ENCODE assay signal across 9 cellular contexts in the genomic region with DNA sequence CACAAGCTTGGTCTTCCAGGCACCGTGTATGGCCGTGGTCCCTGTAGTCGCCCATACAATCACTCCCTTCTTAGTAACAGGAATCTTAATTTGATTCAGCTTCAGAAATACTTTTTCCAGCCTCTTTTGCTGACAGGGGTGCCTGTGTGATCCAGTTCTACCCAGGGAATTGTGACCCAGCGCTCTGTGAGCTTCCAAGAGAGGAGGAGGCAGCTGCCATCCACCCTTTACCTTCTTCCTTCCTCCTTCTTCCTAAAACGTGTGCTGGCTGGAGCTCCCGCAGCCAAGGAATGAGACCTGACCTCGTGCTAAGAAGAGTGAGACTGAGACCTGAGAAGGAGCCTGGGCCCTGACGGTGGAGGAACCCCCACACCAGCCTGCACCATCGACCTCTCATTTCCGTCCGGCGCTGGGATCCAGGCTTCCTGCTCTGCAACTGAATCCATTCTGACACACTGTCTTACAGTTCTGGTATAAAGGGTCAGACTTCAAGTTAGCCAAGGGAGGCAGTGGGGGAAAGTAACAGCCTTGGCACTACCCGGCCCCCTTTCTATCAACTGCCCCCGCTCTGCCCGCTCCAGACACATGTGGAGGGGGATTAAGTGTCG. TPM values are rescaled to one million over a fixed set of nuclear protein-coding genes. Genes with fewer than 3 reads are reported as not detected.
DNase-seq lines count a peak whose midpoint lies in the region; ATAC-seq lines count a peak whose summit lies in the region.
"Had no signal": no experiment of that assay in that cellular context is flagged by ENCODE, and none has a peak within 500 bp of the region (broad histone marks: within the 10 kb centered on the region; RNA-seq: fewer than 3 reads in every experiment).

No MANE protein-coding gene starts in this region.

- CTCF ChIA-PET in activated naive CD4-positive, alpha-beta T cell treated with anti-CD3 and anti-CD28 coated beads, Interleukin-2, amount 10 ng/mL, durations not matched to agents 7 days and 5 days (lab: Charles Lee), result interaction anchor here (1.5 to 1.7 kb wide), 2 partner anchors 44 to 77 kb away, joined by 3 to 7 read pairs; no protein-coding TSS in a partner anchor

- peaks cover 22% of the 10 kb centered on the region for H3K4me1 Mint-ChIP-seq in activated naive CD4-positive, alpha-beta T cell treated with anti-CD3 and anti-CD28 coated beads, Interleukin-2, amount 10 ng/mL, durations not matched to agents 7 days and 5 days
- H3K4me1 Mint-ChIP-seq in effector memory CD8-positive, alpha-beta T cell (ENCODE audit: low read depth in 2 of 2), result peaks cover 26 to 42% of the 10 kb centered on the region in 2 donors
- peaks cover 26 to 74% (median 55%) of the 10 kb centered on the region in 4 donors for H3K4me1 Mint-ChIP-seq in naive thymus-derived CD8-positive, alpha-beta T cell

- H3K27ac Mint-ChIP-seq in activated naive CD4-positive, alpha-beta T cell treated with anti-CD3 and anti-CD28 coated beads, Interleukin-2, amount 10 ng/mL, durations not matched to agents 7 days and 5 days, result peak overlapping the region; percentile 29
- peak overlapping the region; percentile 85 to 90 for H3K27ac Mint-ChIP-seq in effector memory CD8-positive, alpha-beta T cell
- peak overlapping the region; percentile 71 to 92 (median 87) for H3K27ac Mint-ChIP-seq in naive thymus-derived CD8-positive, alpha-beta T cell

- POLR2A ChIA-PET in naive thymus-derived CD8-positive, alpha-beta T cell (lab: Charles Lee), result interaction anchor here (1.4 to 3.2 kb wide), 4 partner anchors 16 to 74 kb away, joined by 7 to 24 read pairs (median 16); a partner anchor contains a TSS

- no peaks in the 10 kb centered on the region for H3K27me3 Mint-ChIP-seq in activated naive CD4-positive, alpha-beta T cell treated with anti-CD3 and anti-CD28 coated beads, Interleukin-2, amount 10 ng/mL, durations not matched to agents 7 days and 5 days
- H3K27me3 Mint-ChIP-seq in effector memory CD8-positive, alpha-beta T cell, result no peaks in the 10 kb centered on the region
- H3K27me3 Mint-ChIP-seq in naive thymus-derived CD8-positive, alpha-beta T cell, result no peaks in the 10 kb centered on the region

- no peak for ATAC-seq in effector memory CD8-positive, alpha-beta T cell (replicated peaks)
- ATAC-seq in naive thymus-derived CD8-positive, alpha-beta T cell, result no peak
- no peak for ATAC-seq in HG02759 (IDR thresholded peaks at IDR 0.05; ENCODE audit: unreplicated experiment)

- no peak for DNase-seq in activated naive CD4-positive, alpha-beta T cell treated with anti-CD3 and anti-CD28 coated beads, Interleukin-2, amount 10 ng/mL, durations not matched to agents 7 days and 5 days
- DNase-seq in activated naive CD4-positive, alpha-beta T cell treated with Interleukin-2 at 50 U/mL for 16 hours, result no peak
- DNase-seq in effector memory CD8-positive, alpha-beta T cell, result no peak
- DNase-seq in naive thymus-derived CD8-positive, alpha-beta T cell, result no peak
- DNase-seq in ureter (ENCODE audit: low spot score) (peak; percentile 40), globus pallidus (ENCODE audit: low spot score) (no peak), HT-29 (ENCODE audit: low spot score) (no peak)

- H3K36me3 Mint-ChIP-seq in activated naive CD4-positive, alpha-beta T cell treated with anti-CD3 and anti-CD28 coated beads, Interleukin-2, amount 10 ng/mL, durations not matched to agents 7 days and 5 days, result peaks cover 17% of the 10 kb centered on the region
- peaks cover 38% of the 10 kb centered on the region for H3K36me3 Mint-ChIP-seq in effector memory CD8-positive, alpha-beta T cell (ENCODE audit: insufficient read depth)
- peaks cover 0 to 28% (median 0%) of the 10 kb centered on the region in 3 donors for H3K36me3 Mint-ChIP-seq in naive thymus-derived CD8-positive, alpha-beta T cell

- no peaks in the 10 kb centered on the region for H3K9me3 Mint-ChIP-seq in activated naive CD4-positive, alpha-beta T cell treated with anti-CD3 and anti-CD28 coated beads, Interleukin-2, amount 10 ng/mL, durations not matched to agents 7 days and 5 days
- H3K9me3 Mint-ChIP-seq in effector memory CD8-positive, alpha-beta T cell, result no peaks in the 10 kb centered on the region
- H3K9me3 Mint-ChIP-seq in naive thymus-derived CD8-positive, alpha-beta T cell, result no peaks in the 10 kb centered on the region

- H3K4me3 Mint-ChIP-seq in activated naive CD4-positive, alpha-beta T cell treated with anti-CD3 and anti-CD28 coated beads, Interleukin-2, amount 10 ng/mL, durations not matched to agents 7 days and 5 days, result no peak overlapping the region
- H3K4me3 Mint-ChIP-seq in effector memory CD8-positive, alpha-beta T cell, result peak overlapping the region in 1 of 2 donors; percentile 38
- H3K4me3 Mint-ChIP-seq in naive thymus-derived CD8-positive, alpha-beta T cell, result peak overlapping the region in 2 of 10 donors; percentile 10 to 44

RNA-seq across cellular contexts. Expression of a gene that starts 16.1 kb away (rescaled TPM):
- 100 to 1,000 TPM; 195 to 205 TPM for total RNA-seq in naive thymus-derived CD8-positive, alpha-beta T cell
- 100 to 1,000 TPM; 108 to 149 (median 111) TPM for polyA plus RNA-seq in naive thymus-derived CD8-positive, alpha-beta T cell
- 151 TPM for total RNA-seq in ureter
- 96.1 and 102 TPM in 2 replicates for total RNA-seq in HT-29 (2014; rRNA removed; shearing (Covaris generic))

RNA-seq across cellular contexts. Expression of a gene that starts 46.6 kb away (rescaled TPM):
- not detected for total RNA-seq in naive thymus-derived CD8-positive, alpha-beta T cell
- polyA plus RNA-seq in naive thymus-derived CD8-positive, alpha-beta T cell, result not detected
- not detected for total RNA-seq in ureter
- not detected in 2 replicates for total RNA-seq in HT-29 (2014; rRNA removed; shearing (Covaris generic))
- total RNA-seq: mononuclear cell had no signal

Comparison
In these comparisons a context has a peak if more than half of its experiments do, and no peak if none do; other contexts are left out.
1. H3K27ac Mint-ChIP-seq: peak in every context shown above with its lines; median percentile 88 in effector memory CD8-positive, alpha-beta T cell; 87 in naive thymus-derived CD8-positive, alpha-beta T cell; 29 in activated naive CD4-positive, alpha-beta T cell treated with anti-CD3 and anti-CD28 coated beads, Interleukin-2, amount 10 ng/mL, durations not matched to agents 7 days and 5 days.